Comparison of ENCODE assay signal across 20 cellular contexts in genomic region chr12:25744334-25744733, GRCh38.
"Had no signal": no experiment of that assay in that cellular context is flagged by ENCODE, and none has a peak within 500 bp of the region (broad histone marks: within the 10 kb centered on the region; RNA-seq: fewer than 3 reads in every experiment).

No MANE protein-coding gene starts in this region.

- H3K36me3 Mint-ChIP-seq: activated naive CD4-positive, alpha-beta T cell treated with anti-CD3 and anti-CD28 coated beads, Interleukin-2, amount 50 U/mL, for 72 hours; natural killer cell had no signal

- ATAC-seq: activated CD4-positive, CD25-positive, alpha-beta regulatory T cell treated with anti-CD3 and anti-CD28 coated beads, Interleukin-2, amount 50 U/mL, for 24 hours; activated naive CD4-positive, alpha-beta T cell treated with anti-CD3 and anti-CD28 coated beads, Interleukin-2, amount 50 U/mL, for 72 hours; body of pancreas; left lobe of liver; natural killer cell; right lobe of liver had no signal

- H3K4me1 Mint-ChIP-seq: natural killer cell had no signal

- H3K27me3 ChIP-seq: body of pancreas, right lobe of liver, SJCRH30, suprapubic skin, upper lobe of left lung had no signal

- H3K9me3 Mint-ChIP-seq: natural killer cell; stimulated activated naive CD8-positive, alpha-beta T cell treated with anti-CD3 and anti-CD28 coated beads, Interleukin-15, Interleukin-2, amounts not matched to agents 100 ng/mL and 50 ng/mL, for 24 hours; T-helper 2 cell treated with Interferon-gamma antibody and Interleukin-4, amounts not matched to agents 5 μg/mL and 100 μg/mL, for 36 hours had no signal

- H3K4me3 Mint-ChIP-seq: natural killer cell; stimulated activated naive CD8-positive, alpha-beta T cell treated with anti-CD3 and anti-CD28 coated beads, Interleukin-15, Interleukin-2, amounts not matched to agents 100 ng/mL and 50 ng/mL, for 24 hours; T-helper 2 cell treated with Interferon-gamma antibody and Interleukin-4, amounts not matched to agents 5 μg/mL and 100 μg/mL, for 36 hours had no signal

- H3K4me1 ChIP-seq: body of pancreas, prostate gland, right lobe of liver, SJCRH30, suprapubic skin, upper lobe of left lung had no signal

- DNase-seq: activated CD4-positive, alpha-beta T cell treated with anti-CD3 and anti-CD28 coated beads, Interleukin-2, amount 50 U/mL, for 48 hours; activated effector memory CD4-positive, alpha-beta T cell treated with anti-CD3 and anti-CD28 coated beads, Interleukin-2, amount 50 U/mL, for 16 hours; amygdala; body of pancreas; central memory CD4-positive, alpha-beta T cell; cortex of kidney; effector CD4-positive, alpha-beta T cell; hippocampal formation; natural killer cell; right lobe of liver; SJCRH30; upper lobe of left lung had no signal

- H3K27ac Mint-ChIP-seq: activated naive CD4-positive, alpha-beta T cell treated with anti-CD3 and anti-CD28 coated beads, Interleukin-2, amount 50 U/mL, for 72 hours; natural killer cell; stimulated activated naive CD8-positive, alpha-beta T cell treated with anti-CD3 and anti-CD28 coated beads, Interleukin-15, Interleukin-2, amounts not matched to agents 100 ng/mL and 50 ng/mL, for 24 hours; T-helper 2 cell treated with Interferon-gamma antibody and Interleukin-4, amounts not matched to agents 5 μg/mL and 100 μg/mL, for 36 hours had no signal

- FAIRE-seq: keratinocyte had no signal

- H3K27me3 Mint-ChIP-seq: stimulated activated naive CD8-positive, alpha-beta T cell treated with anti-CD3 and anti-CD28 coated beads, Interleukin-15, Interleukin-2, amounts not matched to agents 100 ng/mL and 50 ng/mL, for 24 hours had no signal

- H3K9me3 ChIP-seq: body of pancreas, prostate gland, right lobe of liver, SJCRH30, suprapubic skin, upper lobe of left lung had no signal

- H3K36me3 ChIP-seq: prostate gland, right lobe of liver, SJCRH30, suprapubic skin, upper lobe of left lung had no signal

- H3K27ac ChIP-seq: body of pancreas, prostate gland, right lobe of liver, SJCRH30, suprapubic skin, upper lobe of left lung had no signal

- H3K4me3 ChIP-seq: body of pancreas, prostate gland, right lobe of liver, SJCRH30, suprapubic skin, upper lobe of left lung had no signal
